7 cellular contexts compared by ENCODE assay signal in genomic region chr12:21526721-21527345, GRCh38. TPM values are rescaled to one million over a fixed set of nuclear protein-coding genes. Genes with fewer than 3 reads are reported as not detected.
DNase-seq lines count a peak whose midpoint lies in the region; ATAC-seq and TF ChIP-seq lines count a peak whose summit lies in the region.

No MANE protein-coding gene starts in this region.

- H3K27me3 ChIP-seq in PC-3 (ENCODE audit: low read length) (peaks cover 5% of the 10 kb centered on the region), sigmoid colon (no peaks in the 10 kb centered on the region)

- TF ChIP-seq POLR2A in sigmoid colon (IDR thresholded peaks at IDR 0.05) = no peak

- H3K9ac ChIP-seq in PC-3 (ENCODE audit: low read length) = no peak overlapping the region

- peaks cover 8% of the 10 kb centered on the region; the same call in 1 of the 2 replicates for H3K4me1 ChIP-seq in HEK293 (ENCODE audit: control insufficient read depth, insufficient read depth, low read length)
- H3K4me1 ChIP-seq in PC-3 (ENCODE audit: insufficient read depth, low read length) = peaks cover 13% of the 10 kb centered on the region; the same call in 1 of the 2 replicates
- peaks cover 0 to 23% (median 19%) of the 10 kb centered on the region in 4 donors for H3K4me1 ChIP-seq in sigmoid colon

- H3K9me3 ChIP-seq in HEK293 (ENCODE audit: control insufficient read depth, insufficient read depth, low read depth, low read length) (no peaks in the 10 kb centered on the region; the same call in 1 of the 2 replicates), PC-3 (ENCODE audit: low read length) (no peaks in the 10 kb centered on the region), sigmoid colon (no peaks in the 10 kb centered on the region)

- no peaks in the 10 kb centered on the region for H3F3A ChIP-seq in PC-3 (ENCODE audit: low read length, unreplicated experiment)

- no TSS peak for BruUV-seq in PC-3 (replicated peaks; lab: Mats Ljungman, UMichigan)

- TF ChIP-seq EP300 in sigmoid colon (IDR thresholded peaks at IDR 0.05) = no peak

- DNase-seq in PC-3 = no peak
- DNase-seq in fibroblast of the aortic adventitia (ENCODE audit: low read depth) = peak; percentile 4
- no peak for DNase-seq in sigmoid colon
- no peak for DNase-seq in MV-4-11 (lab: John Stamatoyannopoulos, UW)

- H3K4me2 ChIP-seq in PC-3 (ENCODE audit: low read length) = peak overlapping the region; percentile 94

- WGBS in sigmoid colon, 2 donors = 13 to 41% methylated on average over 12 of the region's 12 CpGs

- no peaks in the 10 kb centered on the region for H3K9me2 ChIP-seq in PC-3 (replicated peaks; ENCODE audit: low read length)

- peak overlapping the region; percentile 72 for H3K4me3 ChIP-seq in HEK293 (ENCODE audit: low read depth, low read length)
- H3K4me3 ChIP-seq in PC-3 (ENCODE audit: low read length) = peak overlapping the region; percentile 79
- H3K4me3 ChIP-seq in fibroblast of the aortic adventitia (ENCODE audit: low read depth, low read length) = peak overlapping the region; percentile 67
- H3K4me3 ChIP-seq in sigmoid colon = peak overlapping the region; percentile 29 to 70 (median 58)

- intact Hi-C loops in PC-3 (cut with micrococcal nuclease) = loop anchor here (10.0 kb wide), 1 partner anchor 128 kb away; the partner anchor contains the start of gene LDHB
- intact Hi-C loops in sigmoid colon (cut with DNase I) = no loop called here

- peak; percentile 34 for ATAC-seq in PC-3
- ATAC-seq in HG03565 (IDR thresholded peaks at IDR 0.05; ENCODE audit: unreplicated experiment) = no peak
- no peak for ATAC-seq in GM18520 (IDR thresholded peaks at IDR 0.05; ENCODE audit: unreplicated experiment)

- POLR2A ChIA-PET in HEK293 (lab: Yijun Ruan, JAX) (interaction anchor here (1.1 to 2.7 kb wide), 3 partner anchors 16 to 131 kb away, joined by 3 to 13 read pairs (median 10); partner anchors contain the start of genes GOLT1B, LDHB and RECQL), PC-3 (lab: Charles Lee; ENCODE audit: unreplicated experiment) (no interaction called here)

- H3K27ac ChIP-seq in HEK293 (ENCODE audit: extremely low read depth, low read depth, low read length) (no peak overlapping the region), PC-3 (ENCODE audit: low read length) (no peak overlapping the region), sigmoid colon (peak overlapping the region in 1 of 4 donors; percentile 56)

- H2AFZ ChIP-seq in PC-3 (ENCODE audit: low read length) = peak overlapping the region; percentile 94

- CTCF ChIA-PET in HEK293 (lab: Yijun Ruan, JAX) = interaction anchor here (0.5 kb wide), 1 partner anchor 230 kb away, joined by 3 read pairs; no protein-coding TSS in a partner anchor
- CTCF ChIA-PET in PC-3 (lab: Charles Lee) = no interaction called here

- H3K36me3 ChIP-seq in HEK293 (ENCODE audit: control insufficient read depth in 2 of 2, insufficient read depth in 1 of 2, low read length in 2 of 2) (no peaks in the 10 kb centered on the region), PC-3 (ENCODE audit: low read depth, low read length) (no peaks in the 10 kb centered on the region), sigmoid colon (no peaks in the 10 kb centered on the region)

- TF ChIP-seq CTCF in HEK293 (tag by site-specific recombination; IDR thresholded peaks at IDR 0.05) (no peak), PC-3 (conservative IDR thresholded peaks at IDR 0.05; ENCODE audit: low read depth, low read length) (no peak), fibroblast of the aortic adventitia (IDR thresholded peaks at IDR 0.05; ENCODE audit: insufficient read depth, low read length) (no peak), sigmoid colon (IDR thresholded peaks at IDR 0.05) (no peak)

- no peaks in the 10 kb centered on the region for H4K20me1 ChIP-seq in PC-3 (ENCODE audit: low read length)

- H3K79me2 ChIP-seq in PC-3 (ENCODE audit: low read length) = no peaks in the 10 kb centered on the region

TF ChIP-seq in HEK293, 187 proteins besides CTCF, POLR2A, EP300 and RAD21:
- TF ChIP-seq ZNF2 (tag by site-specific recombination; IDR thresholded peaks at IDR 0.05) (no peak), ZBTB6 (tag by site-specific recombination; IDR thresholded peaks at IDR 0.05) (peak; percentile 10; the same call in 1 of the 2 replicates), IKZF3 (tag by site-specific recombination; IDR thresholded peaks at IDR 0.05) (0 out of 2 replicates have a peak, but pooled peaks have one; percentile 9)

RNA-seq across cellular contexts. Expression of gene SPX, which starts 0.7 kb away (rescaled TPM):
- total RNA-seq in PC-3 (2014; rRNA removed) (0.87 TPM in 1 of 2 replicates, not detected in the other), fibroblast of the aortic adventitia (ENCODE audit: low replicate concordance) (0.54 and 0.82 TPM in 2 replicates), sigmoid colon (under 1 TPM in 3 of 4 donors, not detected in 1; 0.68 to 0.99 (median 0.71) TPM)
- under 1 TPM in 2 of 3 donors, not detected in 1; 0.35 to 0.60 TPM for polyA plus RNA-seq in sigmoid colon

RNA-seq across cellular contexts. Expression of gene GOLT1B, which starts 25.2 kb away (rescaled TPM):
- 16.8 and 19.0 TPM in 2 replicates for total RNA-seq in PC-3 (2014; rRNA removed)
- total RNA-seq in fibroblast of the aortic adventitia (ENCODE audit: low replicate concordance) = 55.2 and 82.2 TPM in 2 replicates
- total RNA-seq in sigmoid colon = 10 to 100 TPM; 22.5 to 26.9 (median 25.3) TPM
- 10 to 100 TPM in 2 of 3 donors, 1 to 10 TPM in 1; 7.8 to 18.0 (median 17.1) TPM for polyA plus RNA-seq in sigmoid colon

RNA-seq across cellular contexts. Expression of gene RECQL, which starts 25.4 kb away (rescaled TPM):
- total RNA-seq in PC-3 (2014; rRNA removed) (22.0 and 38.2 TPM in 2 replicates), fibroblast of the aortic adventitia (ENCODE audit: low replicate concordance) (54.1 and 114 TPM in 2 replicates), sigmoid colon (10 to 100 TPM; 30.8 to 44.6 (median 37.1) TPM)
- 10 to 100 TPM in 1 of 3 donors, 1 to 10 TPM in 2; 4.2 to 18.9 (median 8.6) TPM for polyA plus RNA-seq in sigmoid colon
